Comparison of ENCODE assay signal across 1 cellular context in genomic region chr12:108823804-108824203, GRCh38.
TF ChIP-seq lines count a peak whose summit lies in the region.

No MANE protein-coding gene starts in this region.

TF ChIP-seq in IMR-90, 13 proteins besides CTCF, POLR2A, EP300 and RAD21 (continued from another document):
- no peak for TF ChIP-seq MXI1 (IDR thresholded peaks at IDR 0.05; ENCODE audit: borderline replicate concordance, low read depth, low read length)
- TF ChIP-seq NFE2L2 (IDR thresholded peaks at IDR 0.05; ENCODE audit: low read depth, low read length) = no peak
- no peak for TF ChIP-seq FOS (IDR thresholded peaks at IDR 0.05; ENCODE audit: low read depth, low read length)
- no peak for TF ChIP-seq BHLHE40 (IDR thresholded peaks at IDR 0.05; ENCODE audit: low read depth, low read length)
- TF ChIP-seq RFX5 (IDR thresholded peaks at IDR 0.05; ENCODE audit: low read depth, low read length) = no peak
- no peak for TF ChIP-seq RCOR1 (IDR thresholded peaks at IDR 0.05; ENCODE audit: insufficient replicate concordance, low read length)
- TF ChIP-seq USF2 (IDR thresholded peaks at IDR 0.05; ENCODE audit: low read depth, low read length) = no peak
- no peak for TF ChIP-seq ELK1 (IDR thresholded peaks at IDR 0.05; ENCODE audit: borderline replicate concordance, low read depth, low read length)
